In the genomic region with DNA sequence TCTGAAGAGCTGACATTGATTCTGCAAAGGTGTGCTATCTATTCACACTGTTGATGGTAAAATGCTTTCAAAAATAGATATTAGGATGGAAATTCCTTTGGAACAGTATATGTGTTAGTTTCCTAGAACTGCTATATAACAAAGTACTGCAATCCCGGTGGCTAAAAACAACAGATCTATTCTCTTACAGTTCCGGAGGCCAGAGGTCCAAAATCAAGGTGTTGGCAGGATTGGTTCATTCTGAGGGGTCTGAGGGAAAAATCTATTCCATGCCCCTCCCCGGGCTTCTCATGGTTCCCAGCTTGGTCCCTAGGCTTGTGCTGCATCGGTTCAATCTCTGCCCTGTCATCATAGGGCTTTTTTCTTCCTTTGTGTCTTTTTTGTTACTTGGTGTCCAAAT, we compare ENCODE assay signal across 17 cellular contexts.
DNase-seq lines count a peak whose midpoint lies in the region; ATAC-seq and TF ChIP-seq lines count a peak whose summit lies in the region.
"Had no signal": no experiment of that assay in that cellular context is flagged by ENCODE, and none has a peak within 500 bp of the region (broad histone marks: within the 10 kb centered on the region; RNA-seq: fewer than 3 reads in every experiment).

No MANE protein-coding gene starts in this region.

- peak overlapping the region; percentile 52 for H3K4me3 Mint-ChIP-seq in CD4-positive, alpha-beta T cell
- H3K4me3 Mint-ChIP-seq in CD8-positive, alpha-beta memory T cell: peak overlapping the region in 2 of 7 donors; percentile 8 to 9
- H3K4me3 Mint-ChIP-seq: brain had no signal

- H3K27me3 Mint-ChIP-seq in CD4-positive, alpha-beta T cell: no peaks in the 10 kb centered on the region
- no peaks in the 10 kb centered on the region for H3K27me3 Mint-ChIP-seq in CD8-positive, alpha-beta memory T cell
- H3K27me3 Mint-ChIP-seq: brain had no signal

- H3K9me3 Mint-ChIP-seq in CD4-positive, alpha-beta T cell: no peaks in the 10 kb centered on the region
- no peaks in the 10 kb centered on the region for H3K9me3 Mint-ChIP-seq in CD8-positive, alpha-beta memory T cell
- H3K9me3 Mint-ChIP-seq: brain had no signal

- no peak overlapping the region for H3K9ac ChIP-seq in neural cell (ENCODE audit: low read length)

- peaks cover 92% of the 10 kb centered on the region for H3K4me1 Mint-ChIP-seq in CD4-positive, alpha-beta T cell (ENCODE audit: low read depth)
- peaks cover 64 to 92% (median 92%) of the 10 kb centered on the region in 3 donors for H3K4me1 Mint-ChIP-seq in CD8-positive, alpha-beta memory T cell

- CTCF ChIA-PET in CD4-positive, alpha-beta T cell (lab: Charles Lee): no interaction called here
- CTCF ChIA-PET in CD8-positive, alpha-beta memory T cell (lab: Charles Lee): interaction anchor here (1.4 kb wide), 1 partner anchor 9 kb away, joined by 4 read pairs; no protein-coding TSS in a partner anchor

- TF ChIP-seq EP300 in neural cell (conservative IDR thresholded peaks at IDR 0.05; ENCODE audit: poor library complexity, severe bottlenecking): no peak

- H3K79me2 ChIP-seq in neural cell (replicated peaks; ENCODE audit: insufficient read depth, low read length): no peaks in the 10 kb centered on the region

- POLR2A ChIA-PET in CD4-positive, alpha-beta T cell (lab: Charles Lee): interaction anchor here (0.6 to 2.0 kb wide), 2 partner anchors 9 to 191 kb away, joined by 5 to 6 read pairs; no protein-coding TSS in a partner anchor
- POLR2A ChIA-PET in CD8-positive, alpha-beta memory T cell (lab: Charles Lee): interaction anchor here (1.8 kb wide), 1 partner anchor 11 kb away, joined by 4 read pairs; no protein-coding TSS in a partner anchor

- no peak for ATAC-seq in CD4-positive, alpha-beta T cell (ENCODE audit: poor library complexity)
- ATAC-seq: GM12878, Panc1 had no signal

- H2AFZ ChIP-seq in neural cell (ENCODE audit: low read depth, low read length): no peak overlapping the region

- H3K4me1 ChIP-seq in CD8-positive, alpha-beta memory T cell (ENCODE audit: insufficient read depth, low read length): peaks cover 54% of the 10 kb centered on the region
- H3K4me1 ChIP-seq: SJCRH30 had no signal

- H3K36me3 Mint-ChIP-seq in CD4-positive, alpha-beta T cell (ENCODE audit: low read depth): peaks cover 38% of the 10 kb centered on the region
- H3K36me3 Mint-ChIP-seq in CD8-positive, alpha-beta memory T cell: peaks cover 0 to 18% (median 9%) of the 10 kb centered on the region in 3 donors

- no peak for TF ChIP-seq CTCF in CD4-positive, alpha-beta T cell (IDR thresholded peaks at IDR 0.05)
- TF ChIP-seq CTCF in neural cell (IDR thresholded peaks at IDR 0.05; ENCODE audit: poor library complexity, severe bottlenecking): no peak

- H3F3A ChIP-seq in neural cell (ENCODE audit: insufficient read depth, low read length, poor library complexity, severe bottlenecking): no peaks in the 10 kb centered on the region

- no peaks in the 10 kb centered on the region for H3K36me3 ChIP-seq in CD8-positive, alpha-beta memory T cell (ENCODE audit: insufficient read depth, low read length)
- H3K36me3 ChIP-seq in neural cell (ENCODE audit: insufficient read depth, low read length): no peaks in the 10 kb centered on the region
- H3K36me3 ChIP-seq: SJCRH30 had no signal

- H3K4me2 ChIP-seq in neural cell (ENCODE audit: low read length): no peak overlapping the region

- no peaks in the 10 kb centered on the region for H3K9me3 ChIP-seq in CD4-positive, alpha-beta T cell (ENCODE audit: control insufficient read depth, low read length)
- no peaks in the 10 kb centered on the region for H3K9me3 ChIP-seq in CD8-positive, alpha-beta memory T cell (ENCODE audit: low read length)
- no peaks in the 10 kb centered on the region for H3K9me3 ChIP-seq in neural cell (ENCODE audit: low read length)

- no peaks in the 10 kb centered on the region for H3K27me3 ChIP-seq in CD4-positive, alpha-beta T cell (ENCODE audit: control insufficient read depth, insufficient read depth, low read length)
- no peaks in the 10 kb centered on the region for H3K27me3 ChIP-seq in CD8-positive, alpha-beta memory T cell (ENCODE audit: insufficient read depth, low read length, poor library complexity, severe bottlenecking)
- H3K27me3 ChIP-seq in neural cell (ENCODE audit: insufficient read depth, low read depth, low read length): no peaks in the 10 kb centered on the region
- H3K27me3 ChIP-seq: SJCRH30 had no signal

- peak overlapping the region; percentile 85 for H3K27ac Mint-ChIP-seq in CD4-positive, alpha-beta T cell
- H3K27ac Mint-ChIP-seq in CD8-positive, alpha-beta memory T cell: peak overlapping the region; percentile 24 to 96 (median 66)

- no peak for DNase-seq in CD4-positive, alpha-beta T cell
- no peak for DNase-seq in CD8-positive, alpha-beta memory T cell
- DNase-seq in DMS 273 (lab: John Stamatoyannopoulos, UW; ENCODE audit: unreplicated experiment): no peak
- no peak for DNase-seq in EL
- DNase-seq in NCI-H2227 treated with DMSO at 0.1 percent for 48 hours (lab: John Stamatoyannopoulos, UW): no peak
- DNase-seq: activated CD4-positive, alpha-beta T cell treated with anti-CD3 and anti-CD28 coated beads, Interleukin-2, amount 50 U/mL, for 48 hours; DMS79 treated with DMSO at 0.1 percent for 48 hours; kidney glomerular epithelial cell; mesenchymal stem cell; NK-92 treated with Interleukin-12 subunit alpha and Interleukin-12 subunit beta, amount 100 ng/mL, for 24 hours; SJCRH30; T-helper 1 cell had no signal

- H3K27ac ChIP-seq in CD4-positive, alpha-beta T cell (ENCODE audit: low read depth, low read length): no peak overlapping the region
- no peak overlapping the region for H3K27ac ChIP-seq in CD8-positive, alpha-beta memory T cell (ENCODE audit: low read depth, low read length)
- peak overlapping the region; percentile 30 for H3K27ac ChIP-seq in cingulate gyrus (ENCODE audit: low read depth, low read length)
- peak overlapping the region; percentile 17 for H3K27ac ChIP-seq in neural cell (ENCODE audit: low read length)
- H3K27ac ChIP-seq: SJCRH30 had no signal

- TF ChIP-seq RAD21 in neural cell (conservative IDR thresholded peaks at IDR 0.05): no peak

- no peak overlapping the region for H3K4me3 ChIP-seq in CD8-positive, alpha-beta memory T cell (ENCODE audit: low read length)
- H3K4me3 ChIP-seq in neural cell (ENCODE audit: low read length): no peak overlapping the region
- H3K4me3 ChIP-seq: SJCRH30 had no signal

- intact Hi-C loops in CD4-positive, alpha-beta T cell (cut with DNase I, micrococcal nuclease): no loop called here

- H3K9me2 ChIP-seq in neural cell (ENCODE audit: insufficient read depth, low read length): no peaks in the 10 kb centered on the region

- H4K20me1 ChIP-seq in neural cell (ENCODE audit: insufficient read depth): no peaks in the 10 kb centered on the region

TF ChIP-seq in neural cell, 6 proteins besides CTCF, POLR2A, EP300 and RAD21:
- TF ChIP-seq MXI1 (conservative IDR thresholded peaks at IDR 0.05; ENCODE audit: poor library complexity, severe bottlenecking) (no peak), EZH2 (IDR thresholded peaks at IDR 0.05; ENCODE audit: borderline replicate concordance, insufficient read depth, low read length, poor library complexity, severe bottlenecking) (no peak), POLR2AphosphoS5 (IDR thresholded peaks at IDR 0.05) (no peak), SMC3 (conservative IDR thresholded peaks at IDR 0.05; ENCODE audit: poor library complexity) (no peak)
- TF ChIP-seq, protein P1, sequence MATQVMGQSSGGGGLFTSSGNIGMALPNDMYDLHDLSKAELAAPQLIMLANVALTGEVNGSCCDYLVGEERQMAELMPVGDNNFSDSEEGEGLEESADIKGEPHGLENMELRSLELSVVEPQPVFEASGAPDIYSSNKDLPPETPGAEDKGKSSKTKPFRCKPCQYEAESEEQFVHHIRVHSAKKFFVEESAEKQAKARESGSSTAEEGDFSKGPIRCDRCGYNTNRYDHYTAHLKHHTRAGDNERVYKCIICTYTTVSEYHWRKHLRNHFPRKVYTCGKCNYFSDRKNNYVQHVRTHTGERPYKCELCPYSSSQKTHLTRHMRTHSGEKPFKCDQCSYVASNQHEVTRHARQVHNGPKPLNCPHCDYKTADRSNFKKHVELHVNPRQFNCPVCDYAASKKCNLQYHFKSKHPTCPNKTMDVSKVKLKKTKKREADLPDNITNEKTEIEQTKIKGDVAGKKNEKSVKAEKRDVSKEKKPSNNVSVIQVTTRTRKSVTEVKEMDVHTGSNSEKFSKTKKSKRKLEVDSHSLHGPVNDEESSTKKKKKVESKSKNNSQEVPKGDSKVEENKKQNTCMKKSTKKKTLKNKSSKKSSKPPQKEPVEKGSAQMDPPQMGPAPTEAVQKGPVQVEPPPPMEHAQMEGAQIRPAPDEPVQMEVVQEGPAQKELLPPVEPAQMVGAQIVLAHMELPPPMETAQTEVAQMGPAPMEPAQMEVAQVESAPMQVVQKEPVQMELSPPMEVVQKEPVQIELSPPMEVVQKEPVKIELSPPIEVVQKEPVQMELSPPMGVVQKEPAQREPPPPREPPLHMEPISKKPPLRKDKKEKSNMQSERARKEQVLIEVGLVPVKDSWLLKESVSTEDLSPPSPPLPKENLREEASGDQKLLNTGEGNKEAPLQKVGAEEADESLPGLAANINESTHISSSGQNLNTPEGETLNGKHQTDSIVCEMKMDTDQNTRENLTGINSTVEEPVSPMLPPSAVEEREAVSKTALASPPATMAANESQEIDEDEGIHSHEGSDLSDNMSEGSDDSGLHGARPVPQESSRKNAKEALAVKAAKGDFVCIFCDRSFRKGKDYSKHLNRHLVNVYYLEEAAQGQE (IDR thresholded peaks at IDR 0.05; ENCODE audit: borderline replicate concordance): no peak

Comparison
In these comparisons a context has a peak if more than half of its experiments do, and no peak if none do; other contexts are left out.
1. H3K27ac ChIP-seq: peak in cingulate gyrus (single experiment) and neural cell (single experiment); none in CD4-positive, alpha-beta T cell (single experiment) and CD8-positive, alpha-beta memory T cell (single experiment).